8 cellular contexts compared by ENCODE assay signal in the genomic region with DNA sequence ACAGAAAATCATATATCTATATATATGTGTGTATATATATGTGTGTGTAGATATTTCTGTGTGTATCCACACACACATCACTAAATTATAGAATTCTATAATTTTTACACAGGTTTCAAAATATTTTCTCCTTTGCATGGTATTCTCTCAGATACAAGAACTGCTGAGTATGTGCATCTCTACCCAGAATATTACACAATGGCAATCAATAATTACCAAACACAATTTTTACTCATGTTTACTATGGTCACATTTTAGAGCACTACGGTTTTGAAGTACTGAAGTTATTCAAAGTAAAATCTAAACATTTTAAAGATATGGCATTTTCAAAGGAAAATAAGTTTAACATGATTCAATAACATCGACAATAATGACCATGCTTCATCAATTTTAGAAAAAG.
"Had no signal": no experiment of that assay in that cellular context is flagged by ENCODE, and none has a peak within 500 bp of the region (broad histone marks: within the 10 kb centered on the region; RNA-seq: fewer than 3 reads in every experiment).

No MANE protein-coding gene starts in this region.

- FAIRE-seq: G401.6, GM12878, GM12891, GM12892, GM18507, GM19239 had no signal

- ATAC-seq: GM12878 had no signal

- H3K4me3 ChIP-seq: GM12878 had no signal

- DNase-seq: GDM1, GF-D8 had no signal
